Comparison of ENCODE assay signal across 1 cellular context in genomic region chr1:150619576-150620509, GRCh38.
TF ChIP-seq lines count a peak whose summit lies in the region.

No MANE protein-coding gene starts in this region.

TF ChIP-seq in K562, 482 proteins besides CTCF, POLR2A, EP300 and RAD21 (continued from another document and continues in another):
- TF ChIP-seq JUND (IDR thresholded peaks at IDR 0.05; ENCODE audit: borderline replicate concordance, low read depth, low read length) (peak; percentile 86), JUND (tag; IDR thresholded peaks at IDR 0.05; ENCODE audit: borderline replicate concordance, low read depth, low read length) (peak; percentile 90; the same call in 2 of the 3 replicates), BCOR (IDR thresholded peaks at IDR 0.05) (no peak; the same call in 1 of the 2 replicates), ZNF696 (CRISPR knock-in tag; conservative IDR thresholded peaks at IDR 0.05) (no peak), ZNF511 (CRISPR knock-in tag; IDR thresholded peaks at IDR 0.05) (no peak), RBM34 (IDR thresholded peaks at IDR 0.05; ENCODE audit: borderline replicate concordance, insufficient read depth, low read length) (no peak), ZKSCAN8 (CRISPR knock-in tag; IDR thresholded peaks at IDR 0.05) (peak; percentile 97), SETDB1 (IDR thresholded peaks at IDR 0.05; ENCODE audit: low read length) (no peak), RBM17 (IDR thresholded peaks at IDR 0.05; ENCODE audit: borderline replicate concordance, low read depth, low read length) (no peak), NKRF (IDR thresholded peaks at IDR 0.05; ENCODE audit: borderline replicate concordance) (no peak), PHF21A (IDR thresholded peaks at IDR 0.05; ENCODE audit: borderline replicate concordance, low read depth) (no peak; the same call in 1 of the 2 replicates), KHSRP (IDR thresholded peaks at IDR 0.05) (no peak), POLR2B (IDR thresholded peaks at IDR 0.05; ENCODE audit: low read depth, partially characterized antibody) (peak; percentile 10), CREBBP (IDR thresholded peaks at IDR 0.05; ENCODE audit: low read depth, low read length) (no peak), SLC30A9 (CRISPR knock-in tag; IDR thresholded peaks at IDR 0.05) (no peak), ZNF644 (tag; IDR thresholded peaks at IDR 0.05; ENCODE audit: low read depth) (peak; percentile 65; the same call in 1 of the 2 replicates), FOXJ2 (tag; IDR thresholded peaks at IDR 0.05) (no peak), MIER1 (IDR thresholded peaks at IDR 0.05; ENCODE audit: low read depth) (no peak), ZNF609 (CRISPR knock-in tag; IDR thresholded peaks at IDR 0.05; ENCODE audit: borderline replicate concordance) (no peak), TRIM25 (IDR thresholded peaks at IDR 0.05; ENCODE audit: borderline replicate concordance) (no peak), ZNF146 (CRISPR knock-in tag; IDR thresholded peaks at IDR 0.05; ENCODE audit: unreplicated experiment) (no peak), ZC3H8 (IDR thresholded peaks at IDR 0.05) (no peak), XRCC3 (IDR thresholded peaks at IDR 0.05) (no peak), NONO (IDR thresholded peaks at IDR 0.05; ENCODE audit: low read depth in 2 of 2, low read length in 1 of 2) (no peak), ZNF282 (CRISPR knock-in tag; IDR thresholded peaks at IDR 0.05) (no peak), DDX20 (tag; IDR thresholded peaks at IDR 0.05; ENCODE audit: low read depth) (no peak), ZHX1 (conservative IDR thresholded peaks at IDR 0.05; ENCODE audit: low read length) (no peak), AFF1 (IDR thresholded peaks at IDR 0.05; ENCODE audit: low read depth in 1 of 2, partially characterized antibody in 2 of 2) (peak; percentile 61 to 81), SAFB (IDR thresholded peaks at IDR 0.05; ENCODE audit: borderline replicate concordance, low read depth, low read length) (no peak), EGR1 (conservative IDR thresholded peaks at IDR 0.05) (peak; percentile 49; the same call in 1 of the 2 replicates), TSHZ1 (CRISPR knock-in tag; IDR thresholded peaks at IDR 0.05) (no peak), POLR2AphosphoS5 (IDR thresholded peaks at IDR 0.05; ENCODE audit: control insufficient read depth, insufficient read depth, low read depth, low read length) (peak; percentile 92), GTF2A2 (tag; IDR thresholded peaks at IDR 0.05) (no peak), PREB (CRISPR knock-in tag; IDR thresholded peaks at IDR 0.05) (0 out of 2 replicates have a peak, but pooled peaks have one; percentile 42), GATAD2B (IDR thresholded peaks at IDR 0.05; ENCODE audit: borderline replicate concordance) (peak; percentile 89), ELF4 (CRISPR knock-in tag; IDR thresholded peaks at IDR 0.05) (no peak), FOXA1 (IDR thresholded peaks at IDR 0.05; ENCODE audit: borderline replicate concordance) (no peak), THAP7 (CRISPR knock-in tag; IDR thresholded peaks at IDR 0.05) (no peak), SMAD3 (CRISPR knock-in tag; conservative IDR thresholded peaks at IDR 0.05) (no peak), HCFC1 (IDR thresholded peaks at IDR 0.05; ENCODE audit: low read depth, low read length) (no peak), CTBP1 (IDR thresholded peaks at IDR 0.05; ENCODE audit: borderline replicate concordance) (peak; percentile 90)
